In genomic region chr6:166862287-166862977, GRCh38 we compare ENCODE assay signal across 9 cellular contexts.
DNase-seq lines count a peak whose midpoint lies in the region; ATAC-seq and TF ChIP-seq lines count a peak whose summit lies in the region.
"Had no signal": no experiment of that assay in that cellular context is flagged by ENCODE, and none has a peak within 500 bp of the region (broad histone marks: within the 10 kb centered on the region; RNA-seq: fewer than 3 reads in every experiment).

No MANE protein-coding gene starts in this region.

- peaks cover 3 to 6% of the 10 kb centered on the region in 2 donors for H3K4me1 ChIP-seq in breast epithelium

- peaks cover 0 to 6% of the 10 kb centered on the region in 2 donors for H3K27me3 ChIP-seq in breast epithelium
- peaks cover 11% of the 10 kb centered on the region for H3K27me3 ChIP-seq in kidney epithelial cell (ENCODE audit: control insufficient read depth, insufficient read depth, low read length)

- no peak overlapping the region for H3K27ac Mint-ChIP-seq in T-cell

- ATAC-seq in HG02610 (IDR thresholded peaks at IDR 0.05; ENCODE audit: unreplicated experiment) (peak; percentile 56), T-cell (replicated peaks in 1 of 4) (peak; percentile 83 to 91 (median 86)), GM18861 (IDR thresholded peaks at IDR 0.05; ENCODE audit: unreplicated experiment) (no peak)

- H3K4me3 Mint-ChIP-seq in T-cell: peak overlapping the region; percentile 78 to 92 (median 83)

- intact Hi-C loops in breast epithelium (cut with DNase I; ENCODE audit: low total_unique reads): no loop called here

- H3K4me3 ChIP-seq in breast epithelium (peak overlapping the region; percentile 45 to 68 (median 63)), kidney epithelial cell (ENCODE audit: low read depth, low read length) (peak overlapping the region; percentile 47)
- H3K4me3 ChIP-seq: SK-N-MC had no signal

- H3K36me3 Mint-ChIP-seq in T-cell: peaks cover 7% of the 10 kb centered on the region

- no peak for TF ChIP-seq POLR2A in breast epithelium (IDR thresholded peaks at IDR 0.05)

- H3K4me1 Mint-ChIP-seq in T-cell: peaks cover 6 to 16% (median 7%) of the 10 kb centered on the region in 3 donors

- TF ChIP-seq CTCF in breast epithelium (IDR thresholded peaks at IDR 0.05) (no peak), kidney epithelial cell (IDR thresholded peaks at IDR 0.05; ENCODE audit: insufficient read depth, low read length, poor library complexity, severe bottlenecking) (peak; percentile 15)

- peaks cover 5 to 7% of the 10 kb centered on the region in 2 donors for H3K27me3 Mint-ChIP-seq in T-cell

- H3K9me3 ChIP-seq in breast epithelium: no peaks in the 10 kb centered on the region

- H3K36me3 ChIP-seq in breast epithelium: no peaks in the 10 kb centered on the region
- no peaks in the 10 kb centered on the region for H3K36me3 ChIP-seq in kidney epithelial cell (ENCODE audit: control insufficient read depth, insufficient read depth, low read length)

- peak; percentile 61 for DNase-seq in ELF-1 (ENCODE audit: low read depth, low spot score)
- DNase-seq in T-cell: peak in 29 of 34 experiments; percentile 7 to 53 (median 27)
- DNase-seq in breast epithelium (ENCODE audit: low spot score in 2 of 2): no peak
- no peak for DNase-seq in kidney epithelial cell (ENCODE audit: low read depth)
- peak; percentile 34 to 50 for DNase-seq in stimulated activated CD4-positive, alpha-beta T cell treated with anti-CD3 and anti-CD28 coated beads, Interleukin-2, amount 100 ng/mL, for 24 hours
- DNase-seq in NK-92 (lab: John Stamatoyannopoulos, UW; ENCODE audit: unreplicated experiment): no peak

- H3K9me3 Mint-ChIP-seq in T-cell: no peaks in the 10 kb centered on the region

- CTCF ChIA-PET in T-cell (lab: Charles Lee): interaction anchor here (1.2 to 1.3 kb wide), 2 partner anchors 75 to 127 kb away, joined by 3 to 4 read pairs; no protein-coding TSS in a partner anchor

- no peak overlapping the region for H3K27ac ChIP-seq in breast epithelium
- H3K27ac ChIP-seq: SK-N-MC had no signal

- POLR2A ChIA-PET in T-cell (lab: Charles Lee): no interaction called here

Comparison
In these comparisons a context has a peak if more than half of its experiments do, and no peak if none do; other contexts are left out.
1. DNase-seq: peak in ELF-1 (single experiment), T-cell (29 of 34) and stimulated activated CD4-positive, alpha-beta T cell treated with anti-CD3 and anti-CD28 coated beads, Interleukin-2, amount 100 ng/mL, for 24 hours (2 of 2); none in breast epithelium (0 of 2), kidney epithelial cell (single experiment) and NK-92 (single experiment).